In genomic region chr12:114726092-114726710, GRCh38 we compare ENCODE assay signal across 10 cellular contexts.
"Had no signal": no experiment of that assay in that cellular context is flagged by ENCODE, and none has a peak within 500 bp of the region (broad histone marks: within the 10 kb centered on the region; RNA-seq: fewer than 3 reads in every experiment).

No MANE protein-coding gene starts in this region.

- H3K9me3 ChIP-seq: ovary, stomach had no signal

- H3K27me3 ChIP-seq: ovary, stomach had no signal

- H3K4me1 ChIP-seq: stomach had no signal

- H3K27ac ChIP-seq: ovary, skin epidermis, stomach had no signal

- ATAC-seq: activated T-cell treated with anti-CD3 and anti-CD28 coated beads, Interleukin-2, amount 50 U/mL, for 4 hours; esophagus mucosa; left lobe of liver had no signal

- H3K4me3 ChIP-seq: ovary, skin epidermis, stomach had no signal

- DNase-seq: activated CD4-positive, alpha-beta T cell treated with anti-CD3 and anti-CD28 coated beads, Interleukin-2, amount 50 U/mL, for 4 hours; activated CD4-positive, CD25-positive, alpha-beta regulatory T cell treated with anti-CD3 and anti-CD28 coated beads, Interleukin-2, amount 50 U/mL, for 72 hours; activated gamma-delta T cell; activated T-cell treated with anti-CD3 and anti-CD28 coated beads, Interleukin-2, amount 50 U/mL, for 4 hours; anterior cingulate cortex; ovary; stomach had no signal

- H3K36me3 ChIP-seq: ovary, stomach had no signal
